9 cellular contexts compared by ENCODE assay signal in the genomic region with DNA sequence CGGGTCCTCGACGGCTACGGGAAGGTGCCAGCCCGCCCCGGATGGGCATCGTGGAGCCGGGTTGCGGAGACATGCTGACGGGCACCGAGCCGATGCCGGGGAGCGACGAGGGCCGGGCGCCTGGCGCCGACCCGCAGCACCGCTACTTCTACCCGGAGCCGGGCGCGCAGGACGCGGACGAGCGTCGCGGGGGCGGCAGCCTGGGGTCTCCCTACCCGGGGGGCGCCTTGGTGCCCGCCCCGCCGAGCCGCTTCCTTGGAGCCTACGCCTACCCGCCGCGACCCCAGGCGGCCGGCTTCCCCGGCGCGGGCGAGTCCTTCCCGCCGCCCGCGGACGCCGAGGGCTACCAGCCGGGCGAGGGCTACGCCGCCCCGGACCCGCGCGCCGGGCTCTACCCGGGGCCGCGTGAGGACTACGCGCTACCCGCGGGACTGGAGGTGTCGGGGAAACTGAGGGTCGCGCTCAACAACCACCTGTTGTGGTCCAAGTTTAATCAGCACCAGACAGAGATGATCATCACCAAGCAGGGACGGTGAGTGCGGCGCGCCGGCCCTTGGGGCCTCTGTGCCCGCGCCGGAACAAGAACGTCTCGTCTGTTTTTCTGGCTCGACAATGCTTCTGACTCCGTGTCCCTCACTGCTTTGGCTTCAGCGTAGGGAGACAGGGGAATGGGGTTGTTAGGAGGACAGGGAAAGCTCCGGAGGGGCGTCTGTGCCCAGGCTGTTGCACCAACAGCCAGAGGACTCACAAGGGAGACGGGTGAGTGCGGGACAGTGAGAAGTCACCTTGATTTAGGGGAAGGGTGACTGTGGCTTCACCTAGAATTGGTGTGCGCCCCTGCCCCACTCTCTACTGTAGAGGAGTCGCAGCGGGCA. TPM values are rescaled to one million over a fixed set of nuclear protein-coding genes. Genes with fewer than 3 reads are reported as not detected.
DNase-seq lines count a peak whose midpoint lies in the region; ATAC-seq and TF ChIP-seq lines count a peak whose summit lies in the region.
"Had no signal": no experiment of that assay in that cellular context is flagged by ENCODE, and none has a peak within 500 bp of the region (broad histone marks: within the 10 kb centered on the region; RNA-seq: fewer than 3 reads in every experiment).

No MANE protein-coding gene starts in this region.

- H3K9me2 ChIP-seq in SU-DHL-6 (replicated peaks; ENCODE audit: insufficient read depth, low read length) (no peaks in the 10 kb centered on the region), PC-3 (replicated peaks; ENCODE audit: low read length) (no peaks in the 10 kb centered on the region)

- no peaks in the 10 kb centered on the region for H3K79me2 ChIP-seq in SU-DHL-6 (ENCODE audit: insufficient read depth, low read length)
- H3K79me2 ChIP-seq in PC-3 (ENCODE audit: low read length): no peaks in the 10 kb centered on the region

- H3K4me1 ChIP-seq in PC-3 (ENCODE audit: insufficient read depth, low read length): no peaks in the 10 kb centered on the region

- H3K4me2 ChIP-seq in SU-DHL-6 (ENCODE audit: low read depth, low read length, poor library complexity, severe bottlenecking) (peak overlapping the region; percentile 54), PC-3 (ENCODE audit: low read length) (no peak overlapping the region)

- POLR2A ChIA-PET in PC-3 (lab: Charles Lee; ENCODE audit: unreplicated experiment): no interaction called here

- H3K27ac ChIP-seq in SU-DHL-6 (ENCODE audit: low read depth, low read length) (no peak overlapping the region), PC-3 (ENCODE audit: low read length) (no peak overlapping the region)

- DNase-seq in Right ventricle myocardium inferior (ENCODE audit: missing footprints): peak; percentile 32
- DNase-seq in retina: peak; percentile 57
- DNase-seq in PC-3: no peak
- no peak for DNase-seq in inferior parietal cortex (ENCODE audit: extremely low spot score)
- no peak for DNase-seq in dedifferentiated amniotic fluid mesenchymal stem cell (ENCODE audit: extremely low spot score)

- H3F3A ChIP-seq in SU-DHL-6 (ENCODE audit: insufficient read depth) (no peaks in the 10 kb centered on the region), PC-3 (ENCODE audit: low read length, unreplicated experiment) (no peaks in the 10 kb centered on the region)

- H3K9me3 ChIP-seq in SU-DHL-6 (ENCODE audit: insufficient read depth, low read length) (no peaks in the 10 kb centered on the region), PC-3 (ENCODE audit: low read length) (no peaks in the 10 kb centered on the region)

- no peak for TF ChIP-seq CTCF in SU-DHL-6 (IDR thresholded peaks at IDR 0.05; ENCODE audit: insufficient read depth, low read length, poor library complexity, severe bottlenecking)
- no peak for TF ChIP-seq CTCF in PC-3 (conservative IDR thresholded peaks at IDR 0.05; ENCODE audit: low read depth, low read length)

- H2AFZ ChIP-seq in SU-DHL-6 (ENCODE audit: low read depth, low read length, severe bottlenecking) (peak overlapping the region; percentile 76), PC-3 (ENCODE audit: low read length) (no peak overlapping the region)

- no peaks in the 10 kb centered on the region for H3K36me3 ChIP-seq in SU-DHL-6 (ENCODE audit: low read length)
- no peaks in the 10 kb centered on the region for H3K36me3 ChIP-seq in PC-3 (ENCODE audit: low read depth, low read length)

- H3K9ac ChIP-seq in SU-DHL-6 (ENCODE audit: low read length) (peak overlapping the region; percentile 25; the same call in 1 of the 2 replicates), PC-3 (ENCODE audit: low read length) (no peak overlapping the region)

- peak; percentile 15 for ATAC-seq in GM18520 (IDR thresholded peaks at IDR 0.05; ENCODE audit: unreplicated experiment)
- ATAC-seq in HG02623 (IDR thresholded peaks at IDR 0.05; ENCODE audit: unreplicated experiment): peak; percentile 8
- peak; percentile 19 for ATAC-seq in Right ventricle myocardium inferior
- no peak for ATAC-seq in PC-3

- intact Hi-C loops in Right ventricle myocardium inferior (cut with DNase I): no loop called here
- intact Hi-C loops in PC-3 (cut with micrococcal nuclease): no loop called here

- H3K4me3 ChIP-seq in SU-DHL-6 (ENCODE audit: insufficient read depth, low read length, poor library complexity, severe bottlenecking) (peak overlapping the region; percentile 53), PC-3 (ENCODE audit: low read length) (no peak overlapping the region)

- no peaks in the 10 kb centered on the region for H4K20me1 ChIP-seq in SU-DHL-6 (ENCODE audit: low read depth, low read length)
- H4K20me1 ChIP-seq in PC-3 (ENCODE audit: low read length): no peaks in the 10 kb centered on the region

- H3K27me3 ChIP-seq in SU-DHL-6 (ENCODE audit: low read length) (no peaks in the 10 kb centered on the region), PC-3 (ENCODE audit: low read length) (no peaks in the 10 kb centered on the region)

- no TSS peak for BruUV-seq in PC-3 (replicated peaks; lab: Mats Ljungman, UMichigan)

- CTCF ChIA-PET in PC-3 (lab: Charles Lee): interaction anchor here (0.6 kb wide), 1 partner anchor 39 kb away, joined by 7 read pairs; no protein-coding TSS in a partner anchor

RNA-seq across cellular contexts. Expression of gene TBX21, which starts 0.6 kb away (rescaled TPM):
- total RNA-seq in Right ventricle myocardium inferior (0.27 TPM), PC-3 (2014; rRNA removed) (not detected in 2 replicates)
- total RNA-seq: lung microvascular endothelial cell had no signal

RNA-seq across cellular contexts. Expression of gene TBKBP1, which starts 39.7 kb away (rescaled TPM):
- total RNA-seq in Right ventricle myocardium inferior: 14.2 TPM
- total RNA-seq in PC-3 (2014; rRNA removed): 9.0 and 12.8 TPM in 2 replicates

Comparison
In these comparisons a context has a peak if more than half of its experiments do, and no peak if none do; other contexts are left out.
1. DNase-seq: peak in Right ventricle myocardium inferior (single experiment) and retina (single experiment); none in PC-3 (single experiment), inferior parietal cortex (single experiment) and dedifferentiated amniotic fluid mesenchymal stem cell (single experiment).